Comparison of ENCODE assay signal across 15 cellular contexts in genomic region chrX:7690842-7691241, GRCh38.
"Had no signal": no experiment of that assay in that cellular context is flagged by ENCODE, and none has a peak within 500 bp of the region (broad histone marks: within the 10 kb centered on the region; RNA-seq: fewer than 3 reads in every experiment).

No MANE protein-coding gene starts in this region.

- H3K27me3 ChIP-seq: gastroesophageal sphincter, sigmoid colon had no signal

- H3K27ac ChIP-seq: epithelial cell of prostate, gastroesophageal sphincter, sigmoid colon had no signal

- H3K4me1 ChIP-seq: gastroesophageal sphincter, sigmoid colon had no signal

- ATAC-seq: activated T-helper 17 cell treated with anti-CD3 and anti-CD28 coated beads, Interleukin-2, amount 50 U/mL, for 72 hours; gastroesophageal sphincter; left colon; mucosa of descending colon had no signal

- DNase-seq: activated B cell treated with CpG ODN at 0.5 μM for 24 hours; activated CD4-positive, alpha-beta T cell treated with anti-CD3 and anti-CD28 coated beads, Interleukin-2, amount 10 ng/mL, durations not matched to agents 7 days and 5 days; activated CD8-positive, alpha-beta memory T cell treated with anti-CD3 and anti-CD28 coated beads for 24 hours; activated naive CD4-positive, alpha-beta T cell treated with anti-CD3 and anti-CD28 coated beads for 36 hours; effector memory CD4-positive, alpha-beta T cell; left colon; mucosa of descending colon; sigmoid colon; stimulated activated CD4-positive, alpha-beta T cell treated with anti-CD3 and anti-CD28 coated beads, Interleukin-12 subunit alpha, Interleukin-12 subunit beta, amount 100 ng/mL, for 4 hours; stimulated activated naive CD4-positive, alpha-beta T cell; substantia nigra had no signal

- H3K36me3 ChIP-seq: gastroesophageal sphincter, sigmoid colon had no signal

- H3K4me3 ChIP-seq: gastroesophageal sphincter, lung, mucosa of descending colon, sigmoid colon had no signal

- H3K9me3 ChIP-seq: gastroesophageal sphincter, mucosa of descending colon, sigmoid colon had no signal
